Comparison of ENCODE assay signal across 27 cellular contexts in genomic region chr4:169582706-169583105, GRCh38. TPM values are rescaled to one million over a fixed set of nuclear protein-coding genes. Genes with fewer than 3 reads are reported as not detected.
DNase-seq lines count a peak whose midpoint lies in the region; ATAC-seq and TF ChIP-seq lines count a peak whose summit lies in the region.
"Had no signal": no experiment of that assay in that cellular context is flagged by ENCODE, and none has a peak within 500 bp of the region (broad histone marks: within the 10 kb centered on the region; RNA-seq: fewer than 3 reads in every experiment).

No MANE protein-coding gene starts in this region.

- H2BK15ac ChIP-seq in IMR-90 (ENCODE audit: low read depth, low read length) = no peak overlapping the region

- H3K18ac ChIP-seq in IMR-90 (ENCODE audit: low read depth, low read length) = no peak overlapping the region

- H3K56ac ChIP-seq in IMR-90 (ENCODE audit: extremely low read depth, insufficient read depth, low read length) = no peak overlapping the region

- H3K36me3 ChIP-seq in IMR-90 (ENCODE audit: control insufficient read depth, insufficient read depth, low read length) (0 out of 2 replicates have a peak, but pooled peaks cover 2% of the 10 kb centered on the region), fibroblast of lung (ENCODE audit: control insufficient read depth, insufficient read depth, low read length) (no peaks in the 10 kb centered on the region), tibial nerve (peaks cover 0 to 32% (median 0%) of the 10 kb centered on the region in 3 donors), gastroesophageal sphincter (peaks cover 0 to 63% of the 10 kb centered on the region in 2 donors)
- H3K36me3 ChIP-seq: transverse colon had no signal

- H4K20me1 ChIP-seq in IMR-90 (ENCODE audit: insufficient read depth, low read length) = no peaks in the 10 kb centered on the region
- H4K20me1 ChIP-seq in fibroblast of lung (ENCODE audit: control insufficient read depth, extremely low read depth, insufficient read depth, low read length) = no peaks in the 10 kb centered on the region

- no peak overlapping the region for H2AK9ac ChIP-seq in IMR-90 (replicated peaks; ENCODE audit: low read depth, low read length, poor library complexity)

- TF ChIP-seq CTCF in IMR-90 (conservative IDR thresholded peaks at IDR 0.05; ENCODE audit: low read depth, low read length) (no peak), fibroblast of lung (conservative IDR thresholded peaks at IDR 0.05 in 1 of 2, IDR thresholded peaks at IDR 0.05 in 1 of 2; ENCODE audit: low read depth in 1 of 2, low read length in 2 of 2) (no peak), tibial nerve (IDR thresholded peaks at IDR 0.05) (no peak), gastroesophageal sphincter (IDR thresholded peaks at IDR 0.05) (no peak)

- no peak overlapping the region for H4K8ac ChIP-seq in IMR-90 (ENCODE audit: low read depth in 2 of 2, low read length in 2 of 2)

- no peak overlapping the region for H4K91ac ChIP-seq in IMR-90 (ENCODE audit: insufficient read depth, low read depth, low read length)

- no peak for TF ChIP-seq RAD21 in IMR-90 (IDR thresholded peaks at IDR 0.05; ENCODE audit: low read length)

- TF ChIP-seq EP300 in tibial nerve (IDR thresholded peaks at IDR 0.05) (no peak), gastroesophageal sphincter (IDR thresholded peaks at IDR 0.05) (no peak)

- no peak overlapping the region for H2BK120ac ChIP-seq in IMR-90 (ENCODE audit: low read depth, low read length)

- peaks cover 3% of the 10 kb centered on the region; the same call in 1 of the 2 replicates for H3K9me1 ChIP-seq in IMR-90 (ENCODE audit: insufficient read depth, low read length)

- POLR2A ChIA-PET in IMR-90 (lab: Charles Lee; ENCODE audit: unreplicated experiment) = no interaction called here

- H3K79me2 ChIP-seq in fibroblast of lung (ENCODE audit: control insufficient read depth, insufficient read depth, low read length) = no peaks in the 10 kb centered on the region

- no peaks in the 10 kb centered on the region for H3K27me3 ChIP-seq in IMR-90 (ENCODE audit: control insufficient read depth, insufficient read depth, low read length)
- H3K27me3 ChIP-seq in fibroblast of lung (ENCODE audit: control insufficient read depth, insufficient read depth, low read length) = no peaks in the 10 kb centered on the region
- H3K27me3 ChIP-seq in tibial nerve = no peaks in the 10 kb centered on the region
- no peaks in the 10 kb centered on the region for H3K27me3 ChIP-seq in gastroesophageal sphincter
- H3K27me3 ChIP-seq: esophagus muscularis mucosa, heart right ventricle, spleen, transverse colon had no signal

- H2BK5ac ChIP-seq in IMR-90 (ENCODE audit: low read depth, low read length, poor library complexity, severe bottlenecking) = no peak overlapping the region

- in situ Hi-C loops in IMR-90 (cut with MboI; ENCODE audit: low sequenced_read_pairs) = no loop called here

- CTCF ChIA-PET in IMR-90 (lab: Yijun Ruan, JAX) = interaction anchor here (1.5 kb wide), 1 partner anchor 38 kb away, joined by 4 read pairs; the partner anchor contains the start of gene CLCN3

- H3K4me1 ChIP-seq in IMR-90 (ENCODE audit: control insufficient read depth, insufficient read depth, low read length) (peaks cover 1% of the 10 kb centered on the region; the same call in 1 of the 2 replicates), fibroblast of lung (ENCODE audit: control insufficient read depth, extremely low read depth, insufficient read depth, low read length) (no peaks in the 10 kb centered on the region), tibial nerve (peaks cover 0 to 21% (median 9%) of the 10 kb centered on the region in 4 donors), gastroesophageal sphincter (no peaks in the 10 kb centered on the region)
- H3K4me1 ChIP-seq: esophagus muscularis mucosa, heart right ventricle, psoas muscle, spleen, transverse colon had no signal

- no peak overlapping the region for H2AK5ac ChIP-seq in IMR-90 (ENCODE audit: low read depth, low read length)

- no peak overlapping the region for H3K4ac ChIP-seq in IMR-90 (ENCODE audit: low read depth, low read length)

- H3K23ac ChIP-seq in IMR-90 (ENCODE audit: low read depth, low read length) = no peak overlapping the region

- H3K27ac ChIP-seq in IMR-90 (ENCODE audit: insufficient read depth, low read length) (no peak overlapping the region), fibroblast of lung (ENCODE audit: insufficient read depth, low read length) (no peak overlapping the region), tibial nerve (peak overlapping the region; percentile 59 to 83 (median 72)), gastroesophageal sphincter (no peak overlapping the region)
- H3K27ac ChIP-seq: esophagus muscularis mucosa, heart right ventricle, psoas muscle, RWPE1, spleen, transverse colon, WERI-Rb-1 had no signal

- H4K5ac ChIP-seq in IMR-90 (ENCODE audit: low read depth, low read length) = no peak overlapping the region

- peak; percentile 5 for ATAC-seq in GM21447 (IDR thresholded peaks at IDR 0.05; ENCODE audit: unreplicated experiment)
- ATAC-seq in IMR-90 (ENCODE audit: low read depth) = peak; percentile 48
- ATAC-seq in gastroesophageal sphincter = no peak
- no peak for ATAC-seq in GM18868 (IDR thresholded peaks at IDR 0.05; ENCODE audit: unreplicated experiment)
- ATAC-seq: heart right ventricle; left ventricle myocardium superior; psoas muscle; stimulated activated naive CD8-positive, alpha-beta T cell treated with anti-CD3 and anti-CD28 coated beads, Interleukin-15, amount 100 ng/mL, for 72 hours had no signal

- TF ChIP-seq POLR2A in IMR-90 (IDR thresholded peaks at IDR 0.05; ENCODE audit: low read depth, low read length) (no peak), tibial nerve (IDR thresholded peaks at IDR 0.05) (no peak), gastroesophageal sphincter (IDR thresholded peaks at IDR 0.05) (no peak)

- H3K79me1 ChIP-seq in IMR-90 (ENCODE audit: low read depth in 1 of 2, low read length in 2 of 2) = no peaks in the 10 kb centered on the region

- no peak overlapping the region for H2AFZ ChIP-seq in IMR-90 (replicated peaks; ENCODE audit: low read length, poor library complexity)
- H2AFZ ChIP-seq in fibroblast of lung (ENCODE audit: low read length) = no peak overlapping the region

- dilution Hi-C loops in IMR-90 (cut with HindIII; ENCODE audit: low sequenced_read_pairs, unreplicated experiment) = no loop called here

- H3K14ac ChIP-seq in IMR-90 (replicated peaks; ENCODE audit: low read depth, low read length) = no peak overlapping the region

- H3K9ac ChIP-seq in IMR-90 (ENCODE audit: low read depth, low read length) (no peak overlapping the region), fibroblast of lung (ENCODE audit: insufficient read depth, low read length) (no peak overlapping the region)
- H3K9ac ChIP-seq: SK-N-SH had no signal

- H3K9me3 ChIP-seq in IMR-90 (ENCODE audit: control insufficient read depth, insufficient read depth, low read length) (no peaks in the 10 kb centered on the region), fibroblast of lung (ENCODE audit: control insufficient read depth, insufficient read depth, low read depth, low read length) (no peaks in the 10 kb centered on the region), tibial nerve (no peaks in the 10 kb centered on the region), gastroesophageal sphincter (no peaks in the 10 kb centered on the region)
- H3K9me3 ChIP-seq: esophagus muscularis mucosa, heart right ventricle, psoas muscle, SK-N-SH, spleen, transverse colon had no signal

- BruUV-seq in IMR-90 (replicated peaks; lab: Mats Ljungman, UMichigan) = no TSS peak

- H3K4me3 ChIP-seq in IMR-90 (ENCODE audit: insufficient read depth, low read depth, low read length) (no peak overlapping the region), fibroblast of lung (replicated peaks in 1 of 4; ENCODE audit: control extremely low read depth in 1 of 4, insufficient read depth in 1 of 4, low read depth in 3 of 4, low read length in 4 of 4) (no peak overlapping the region), tibial nerve (no peak overlapping the region), gastroesophageal sphincter (no peak overlapping the region)
- H3K4me3 ChIP-seq: esophagus muscularis mucosa, heart right ventricle, psoas muscle, spleen, transverse colon had no signal

- intact Hi-C loops in IMR-90 (cut with micrococcal nuclease) = no loop called here

- WGBS in IMR-90 (ENCODE audit: extremely low coverage in 2 of 2, insufficient read length in 1 of 2), 2 experiments = no CpG with 5 or more reads among the region's 3 CpGs
- 91 to 92% methylated on average over 3 of the region's 3 CpGs for WGBS in tibial nerve, 2 donors
- WGBS in gastroesophageal sphincter (ENCODE audit: low coverage in 1 of 2), 2 donors = 96 to 100% methylated on average over 3 of the region's 3 CpGs

- H3K4me2 ChIP-seq in IMR-90 (ENCODE audit: low read depth, low read length) = no peak overlapping the region
- H3K4me2 ChIP-seq in fibroblast of lung (ENCODE audit: extremely low read depth, insufficient read depth, low read length) = no peak overlapping the region
- H3K4me2 ChIP-seq: SK-N-SH had no signal

- DNase-seq in IMR-90 = peak; percentile 60
- peak; percentile 29 for DNase-seq in fibroblast of lung (ENCODE audit: low read depth in 2 of 2)
- DNase-seq in tibial nerve (ENCODE audit: low spot score in 2 of 2) = no peak
- no peak for DNase-seq in DMS53 treated with DMSO at 0.1 percent for 48 hours (lab: John Stamatoyannopoulos, UW; ENCODE audit: unreplicated experiment)
- DNase-seq: activated CD4-positive, alpha-beta T cell treated with anti-CD3 and anti-CD28 coated beads, Interleukin-2, amount 50 U/mL, for 4 hours; activated effector memory CD4-positive, alpha-beta T cell treated with Interleukin-2 at 50 U/mL for 16 hours; amniotic stem cell; COR-L47; DND-41; effector CD8-positive, alpha-beta T cell; H9; heart right ventricle; left ventricle myocardium superior; NCI-H1105; NCI-H510A treated with DMSO at 0.1 percent for 48 hours; psoas muscle; SK-N-SH; spleen; stimulated activated CD4-positive, alpha-beta T cell treated with anti-CD3 and anti-CD28 coated beads, Interleukin-4, amount 100 ng/mL, for 24 hours; stimulated activated naive CD8-positive, alpha-beta T cell treated with anti-CD3 and anti-CD28 coated beads, Interleukin-15, amount 100 ng/mL, for 72 hours; transverse colon; WERI-Rb-1 had no signal

- H2BK20ac ChIP-seq in IMR-90 (ENCODE audit: low read depth, low read length) = no peak overlapping the region

RNA-seq across cellular contexts. Expression of gene NEK1, which starts 29.7 kb away (rescaled TPM):
- total RNA-seq in IMR-90 (2012; rRNA removed) (3.9 and 5.8 TPM in 2 replicates), fibroblast of lung (13.9 and 17.0 TPM in 2 replicates), tibial nerve (100 to 1,000 TPM in 1 of 4 donors, 10 to 100 TPM in 3; 66.9 to 100 (median 90.5) TPM), gastroesophageal sphincter (10 to 100 TPM in 3 of 4 donors, 1 to 10 TPM in 1; 9.1 to 21.4 (median 12.3) TPM)
- polyA plus RNA-seq in IMR-90 (2012; rRNA removed) (2.4 and 3.3 TPM in 2 replicates), fibroblast of lung (8.6 and 8.9 TPM in 2 replicates)
- polyA plus RNA-seq in IMR-90 (2012; cell fraction: cytosol; rRNA removed) = 1.1 and 1.3 TPM in 2 replicates
- polyA plus RNA-seq in IMR-90 (2012; cell fraction: nucleus; rRNA removed; ENCODE audit: low replicate concordance) = 1.6 and 2.5 TPM in 2 replicates
- polyA plus RNA-seq in fibroblast of lung (2012) = 8.1 and 8.5 TPM in 2 replicates
- 2.1 and 7.4 TPM in 2 replicates for polyA minus RNA-seq in fibroblast of lung (ENCODE audit: low replicate concordance)

RNA-seq across cellular contexts. Expression of gene CLCN3, which starts 37.7 kb away (rescaled TPM):
- 22.8 and 29.4 TPM in 2 replicates for total RNA-seq in IMR-90 (2012; rRNA removed)
- 11.2 and 13.0 TPM in 2 replicates for polyA plus RNA-seq in IMR-90 (2012; rRNA removed)
- polyA plus RNA-seq in IMR-90 (2012; cell fraction: cytosol; rRNA removed) = 2.3 and 2.4 TPM in 2 replicates
- 0.94 and 6.4 TPM in 2 replicates for polyA plus RNA-seq in IMR-90 (2012; cell fraction: nucleus; rRNA removed; ENCODE audit: low replicate concordance)
- total RNA-seq in fibroblast of lung = 61.6 and 92.2 TPM in 2 replicates
- 51.7 and 58.1 TPM in 2 replicates for polyA plus RNA-seq in fibroblast of lung
- polyA plus RNA-seq in fibroblast of lung (2012) = 34.2 and 36.2 TPM in 2 replicates
- 12.7 and 17.2 TPM in 2 replicates for polyA minus RNA-seq in fibroblast of lung (ENCODE audit: low replicate concordance)
- 10 to 100 TPM; 28.8 to 45.4 (median 37.7) TPM for total RNA-seq in tibial nerve
- total RNA-seq in gastroesophageal sphincter = 10 to 100 TPM; 16.6 to 26.0 (median 22.6) TPM

Comparison
In these comparisons a context has a peak if more than half of its experiments do, and no peak if none do; other contexts are left out.
1. ATAC-seq: peak in GM21447 (single experiment) and IMR-90 (single experiment); none in gastroesophageal sphincter (single experiment) and GM18868 (single experiment).
2. DNase-seq: peak in IMR-90 (single experiment) and fibroblast of lung (2 of 2); none in tibial nerve (0 of 2) and DMS53 treated with DMSO at 0.1 percent for 48 hours (single experiment).
3. H3K27ac ChIP-seq: peak in tibial nerve (4 of 4); none in IMR-90 (single experiment), fibroblast of lung (single experiment) and gastroesophageal sphincter (0 of 4).